In the genomic region with DNA sequence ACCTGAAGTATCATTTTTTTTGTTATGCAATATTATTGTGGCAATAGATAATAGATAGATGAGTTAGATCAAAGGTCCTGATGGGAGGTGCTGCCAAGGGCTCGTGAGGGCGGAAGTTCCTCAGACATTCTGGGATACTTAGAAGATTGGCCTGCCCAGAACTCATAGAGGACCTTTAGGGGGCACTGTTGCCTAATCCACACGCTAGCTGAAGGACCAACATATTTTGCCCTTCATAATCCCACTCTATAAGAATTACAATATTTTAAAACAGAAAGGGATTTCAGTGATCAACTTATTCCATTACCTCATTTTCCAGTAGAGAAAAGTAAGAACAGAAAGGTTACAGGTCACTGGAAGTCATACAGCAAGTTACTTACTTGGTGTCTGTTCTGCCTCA, we compare ENCODE assay signal across 8 cellular contexts. TPM values are rescaled to one million over a fixed set of nuclear protein-coding genes. Genes with fewer than 3 reads are reported as not detected.
DNase-seq lines count a peak whose midpoint lies in the region; ATAC-seq and TF ChIP-seq lines count a peak whose summit lies in the region.

No MANE protein-coding gene starts in this region.

- H3K4me1 Mint-ChIP-seq in Calu3 (ENCODE audit: low read depth, unreplicated experiment), result no peaks in the 10 kb centered on the region
- no peaks in the 10 kb centered on the region for H3K4me1 Mint-ChIP-seq in T-helper 2 cell treated with Interferon-gamma antibody and Interleukin-4, amounts not matched to agents 5 μg/mL and 100 μg/mL, for 36 hours (ENCODE audit: low read depth)

- no peaks in the 10 kb centered on the region for H3K36me3 Mint-ChIP-seq in Calu3 (ENCODE audit: insufficient read depth, unreplicated experiment)
- H3K36me3 Mint-ChIP-seq in T-helper 2 cell treated with Interferon-gamma antibody and Interleukin-4, amounts not matched to agents 5 μg/mL and 100 μg/mL, for 36 hours (ENCODE audit: low read depth), result no peaks in the 10 kb centered on the region

- no peaks in the 10 kb centered on the region for H3K9me3 ChIP-seq in SJCRH30 (replicated peaks)

- intact Hi-C loops in Calu3 (cut with micrococcal nuclease; ENCODE audit: unreplicated experiment), result loop anchor here (2.0 to 5.0 kb wide), 3 partner anchors 101 to 450 kb away; no protein-coding TSS in a partner anchor

- no peak overlapping the region for H3K27ac ChIP-seq in SJCRH30

- H3K27me3 Mint-ChIP-seq in Calu3 (ENCODE audit: unreplicated experiment), result no peaks in the 10 kb centered on the region
- H3K27me3 Mint-ChIP-seq in T-helper 2 cell treated with Interferon-gamma antibody and Interleukin-4, amounts not matched to agents 5 μg/mL and 100 μg/mL, for 36 hours (ENCODE audit: low read depth), result no peaks in the 10 kb centered on the region

- no peak overlapping the region for H3K4me3 Mint-ChIP-seq in Calu3 (ENCODE audit: low read depth, unreplicated experiment)
- no peak overlapping the region for H3K4me3 Mint-ChIP-seq in T-helper 2 cell treated with Interferon-gamma antibody and Interleukin-4, amounts not matched to agents 5 μg/mL and 100 μg/mL, for 36 hours

- no peaks in the 10 kb centered on the region for H3K4me1 ChIP-seq in SJCRH30

- H3K9me3 Mint-ChIP-seq in Calu3 (ENCODE audit: low read depth, unreplicated experiment), result no peaks in the 10 kb centered on the region
- H3K9me3 Mint-ChIP-seq in T-helper 2 cell treated with Interferon-gamma antibody and Interleukin-4, amounts not matched to agents 5 μg/mL and 100 μg/mL, for 36 hours, result no peaks in the 10 kb centered on the region

- H3K4me3 ChIP-seq in SJCRH30 (no peak overlapping the region), retinal pigment epithelial cell (ENCODE audit: low read length) (no peak overlapping the region)

- no peaks in the 10 kb centered on the region for H3K36me3 ChIP-seq in SJCRH30

- TF ChIP-seq CTCF in Calu3 (IDR thresholded peaks at IDR 0.05; ENCODE audit: unreplicated experiment), result no peak
- TF ChIP-seq CTCF in retinal pigment epithelial cell (conservative IDR thresholded peaks at IDR 0.05; ENCODE audit: low read depth, low read length), result peak; percentile 71

- no TSS peak for BruUV-seq in Calu3 (replicated peaks; lab: Mats Ljungman, UMichigan)

- CTCF ChIA-PET in Calu3 (lab: Charles Lee), result no interaction called here

- H3K27ac Mint-ChIP-seq in Calu3 (ENCODE audit: unreplicated experiment), result no peak overlapping the region
- no peak overlapping the region for H3K27ac Mint-ChIP-seq in T-helper 2 cell treated with Interferon-gamma antibody and Interleukin-4, amounts not matched to agents 5 μg/mL and 100 μg/mL, for 36 hours

- H3K27me3 ChIP-seq in SJCRH30, result no peaks in the 10 kb centered on the region

- peak; percentile 30 for DNase-seq in Calu3
- peak; percentile 8 to 58 for DNase-seq in SJCRH30
- DNase-seq in fibroblast of peridontal ligament (ENCODE audit: extremely low read depth), result peak; percentile 73
- no peak for DNase-seq in retinal pigment epithelial cell (ENCODE audit: low read depth)
- DNase-seq in T-helper 2 cell treated with Interferon-gamma antibody and Interleukin-4, amounts not matched to agents 5 μg/mL and 100 μg/mL, for 36 hours (ENCODE audit: low spot score), result no peak

- ATAC-seq in GM18868 (IDR thresholded peaks at IDR 0.05; ENCODE audit: unreplicated experiment) (peak; percentile 84), HG03135 (IDR thresholded peaks at IDR 0.05; ENCODE audit: unreplicated experiment) (peak; percentile 83), GM18858 (IDR thresholded peaks at IDR 0.05; ENCODE audit: unreplicated experiment) (no peak)

RNA-seq across cellular contexts. Expression of a gene that starts 22.9 kb away (rescaled TPM):
- not detected in 2 replicates for total RNA-seq in Calu3 (2022)
- total RNA-seq in SJCRH30 (2014; rRNA removed; shearing (Covaris generic)), result not detected in 2 replicates

Comparison
In these comparisons a context has a peak if more than half of its experiments do, and no peak if none do; other contexts are left out.
1. DNase-seq: peak in Calu3 (single experiment), SJCRH30 (2 of 2) and fibroblast of peridontal ligament (single experiment); none in retinal pigment epithelial cell (single experiment) and T-helper 2 cell treated with Interferon-gamma antibody and Interleukin-4, amounts not matched to agents 5 μg/mL and 100 μg/mL, for 36 hours (single experiment).